ENCODE assay signal across 28 cellular contexts in the genomic region with DNA sequence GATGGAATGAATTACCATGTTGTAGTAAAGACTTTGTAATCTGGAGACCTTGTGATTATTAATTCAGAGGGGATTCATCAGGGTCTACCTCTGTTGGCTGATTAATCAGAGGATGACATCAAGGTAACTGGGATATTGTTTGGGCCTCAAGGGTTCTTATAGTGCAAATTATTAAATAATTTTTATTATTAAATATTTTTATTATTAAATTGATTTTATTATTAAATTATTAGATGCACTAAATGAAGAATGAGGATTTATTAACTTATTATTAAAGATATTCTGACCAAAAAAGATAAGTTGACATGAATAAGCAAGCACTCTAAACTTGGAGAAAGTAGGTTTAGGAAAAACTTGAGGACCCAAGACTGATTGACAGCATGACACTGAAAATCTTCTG.
"Had no signal": no experiment of that assay in that cellular context is flagged by ENCODE, and none has a peak within 500 bp of the region (broad histone marks: within the 10 kb centered on the region; RNA-seq: fewer than 3 reads in every experiment).

No MANE protein-coding gene starts in this region.

- ATAC-seq: stimulated activated effector memory CD8-positive, alpha-beta T cell treated with anti-CD3 and anti-CD28 coated beads, Interleukin-12 subunit alpha, Interleukin-12 subunit beta, amount 100 ng/mL, for 72 hours; stimulated activated memory B cell treated with anti-CD40 and anti-IgM and Interleukin-4, amounts not matched to agents 10 μg/mL and 1 μg/mL and 100 μg/mL, for 72 hours; stimulated activated naive B cell treated with anti-CD40 and anti-IgM and Interleukin-4, amounts not matched to agents 10 μg/mL and 1 μg/mL and 100 μg/mL, for 72 hours; stimulated activated naive CD8-positive, alpha-beta T cell treated with anti-CD3 and anti-CD28 coated beads, Interleukin-15, amount 100 ng/mL, for 72 hours; stimulated activated naive CD8-positive, alpha-beta T cell treated with anti-CD3 and anti-CD28 coated beads, Interleukin-15, Interleukin-2, amounts not matched to agents 100 U/mL and 50 U/mL, for 24 hours; upper lobe of right lung had no signal

- H3K36me3 Mint-ChIP-seq: stimulated activated effector memory CD8-positive, alpha-beta T cell treated with anti-CD3 and anti-CD28 coated beads, Interleukin-12 subunit alpha, Interleukin-12 subunit beta, amount 100 ng/mL, for 72 hours; stimulated activated memory B cell treated with anti-CD40 and anti-IgM and Interleukin-4, amounts not matched to agents 10 μg/mL and 1 μg/mL and 100 μg/mL, for 72 hours; stimulated activated naive B cell treated with anti-CD40 and anti-IgM and Interleukin-4, amounts not matched to agents 10 μg/mL and 1 μg/mL and 100 μg/mL, for 72 hours; type B pancreatic cell had no signal

- H3K27ac ChIP-seq: stomach, suprapubic skin, testis, thoracic aorta, thyroid gland, tibial artery, tibial nerve, transverse colon, upper lobe of left lung, upper lobe of right lung, uterus, vagina had no signal

- H3K27ac Mint-ChIP-seq: stimulated activated effector memory CD8-positive, alpha-beta T cell treated with anti-CD3 and anti-CD28 coated beads, Interleukin-12 subunit alpha, Interleukin-12 subunit beta, amount 100 ng/mL, for 72 hours; stimulated activated memory B cell treated with anti-CD40 and anti-IgM and Interleukin-4, amounts not matched to agents 10 μg/mL and 1 μg/mL and 100 μg/mL, for 72 hours; stimulated activated naive B cell treated with anti-CD40 and anti-IgM and Interleukin-4, amounts not matched to agents 10 μg/mL and 1 μg/mL and 100 μg/mL, for 72 hours; stimulated activated naive CD8-positive, alpha-beta T cell treated with anti-CD3 and anti-CD28 coated beads, Interleukin-15, amount 100 ng/mL, for 72 hours; stimulated activated naive CD8-positive, alpha-beta T cell treated with anti-CD3 and anti-CD28 coated beads, Interleukin-15, Interleukin-2, amounts not matched to agents 100 ng/mL and 50 ng/mL, for 24 hours; type B pancreatic cell had no signal

- DNase-seq: stimulated activated CD4-positive, alpha-beta T cell treated with anti-CD3 and anti-CD28 coated beads, Interleukin-2, amount 100 ng/mL, for 48 hours; stimulated activated CD4-positive, alpha-beta T cell treated with anti-CD3 and anti-CD28 coated beads, Interleukin-4, amount 100 ng/mL, for 1 hour; stimulated activated CD4-positive, alpha-beta T cell treated with anti-CD3 and anti-CD28 coated beads, Interleukin-4, amount 100 ng/mL, for 24 hours; stimulated activated CD4-positive, alpha-beta T cell treated with anti-CD3 and anti-CD28 coated beads, Interleukin-4, amount 100 ng/mL, for 4 hours; stimulated activated CD8-positive, alpha-beta memory T cell treated with anti-CD3 and anti-CD28 coated beads, Interleukin-4, amount 100 ng/mL, for 48 hours; stimulated activated naive B cell treated with anti-CD40 and anti-IgM and Interleukin-4, amounts not matched to agents 10 μg/mL and 1 μg/mL and 100 μg/mL, for 72 hours; stimulated activated naive CD4-positive, alpha-beta T cell; stimulated activated naive CD4-positive, alpha-beta T cell treated with Interleukin-2 at 50 U/mL for 16 hours; stimulated activated naive CD8-positive, alpha-beta T cell treated with anti-CD3 and anti-CD28 coated beads, Interleukin-15, amount 100 ng/mL, for 72 hours; stimulated activated naive CD8-positive, alpha-beta T cell treated with anti-CD3 and anti-CD28 coated beads, Interleukin-15, Interleukin-2, amounts not matched to agents 100 U/mL and 50 U/mL, for 24 hours; stomach; substantia nigra; testis; thyroid gland; tibial artery; transverse colon; trophoblast cell; upper lobe of left lung; upper lobe of right lung; uterus had no signal

- H3K4me3 ChIP-seq: stomach, suprapubic skin, testis, thoracic aorta, thyroid gland, tibial artery, tibial nerve, transverse colon, upper lobe of left lung, upper lobe of right lung, uterus, vagina had no signal

- H3K9me3 ChIP-seq: stomach, suprapubic skin, testis, thoracic aorta, thyroid gland, tibial artery, tibial nerve, transverse colon, upper lobe of left lung, upper lobe of right lung, uterus, vagina had no signal

- H3K27me3 ChIP-seq: stomach, suprapubic skin, testis, thyroid gland, tibial artery, tibial nerve, transverse colon, upper lobe of left lung, upper lobe of right lung, uterus, vagina had no signal

- H3K4me1 ChIP-seq: stomach, suprapubic skin, testis, thyroid gland, tibial artery, tibial nerve, transverse colon, upper lobe of left lung, upper lobe of right lung, uterus, vagina had no signal

- H3K4me1 Mint-ChIP-seq: stimulated activated effector memory CD8-positive, alpha-beta T cell treated with anti-CD3 and anti-CD28 coated beads, Interleukin-12 subunit alpha, Interleukin-12 subunit beta, amount 100 ng/mL, for 72 hours; stimulated activated memory B cell treated with anti-CD40 and anti-IgM and Interleukin-4, amounts not matched to agents 10 μg/mL and 1 μg/mL and 100 μg/mL, for 72 hours; stimulated activated naive B cell treated with anti-CD40 and anti-IgM and Interleukin-4, amounts not matched to agents 10 μg/mL and 1 μg/mL and 100 μg/mL, for 72 hours; stimulated activated naive CD8-positive, alpha-beta T cell treated with anti-CD3 and anti-CD28 coated beads, Interleukin-15, amount 100 ng/mL, for 72 hours had no signal

- H3K4me3 Mint-ChIP-seq: stimulated activated effector memory CD8-positive, alpha-beta T cell treated with anti-CD3 and anti-CD28 coated beads, Interleukin-12 subunit alpha, Interleukin-12 subunit beta, amount 100 ng/mL, for 72 hours; stimulated activated memory B cell treated with anti-CD40 and anti-IgM and Interleukin-4, amounts not matched to agents 10 μg/mL and 1 μg/mL and 100 μg/mL, for 72 hours; stimulated activated naive B cell treated with anti-CD40 and anti-IgM and Interleukin-4, amounts not matched to agents 10 μg/mL and 1 μg/mL and 100 μg/mL, for 72 hours; stimulated activated naive CD8-positive, alpha-beta T cell treated with anti-CD3 and anti-CD28 coated beads, Interleukin-15, amount 100 ng/mL, for 72 hours; stimulated activated naive CD8-positive, alpha-beta T cell treated with anti-CD3 and anti-CD28 coated beads, Interleukin-15, Interleukin-2, amounts not matched to agents 100 ng/mL and 50 ng/mL, for 24 hours; type B pancreatic cell had no signal

- H3K27me3 Mint-ChIP-seq: stimulated activated memory B cell treated with anti-CD40 and anti-IgM and Interleukin-4, amounts not matched to agents 10 μg/mL and 1 μg/mL and 100 μg/mL, for 72 hours; stimulated activated naive B cell treated with anti-CD40 and anti-IgM and Interleukin-4, amounts not matched to agents 10 μg/mL and 1 μg/mL and 100 μg/mL, for 72 hours; stimulated activated naive CD8-positive, alpha-beta T cell treated with anti-CD3 and anti-CD28 coated beads, Interleukin-15, amount 100 ng/mL, for 72 hours; stimulated activated naive CD8-positive, alpha-beta T cell treated with anti-CD3 and anti-CD28 coated beads, Interleukin-15, Interleukin-2, amounts not matched to agents 100 ng/mL and 50 ng/mL, for 24 hours; type B pancreatic cell had no signal

- H3K36me3 ChIP-seq: stomach, suprapubic skin, thoracic aorta, thyroid gland, tibial artery, tibial nerve, transverse colon, upper lobe of left lung, upper lobe of right lung, uterus, vagina had no signal

- H3K9me3 Mint-ChIP-seq: stimulated activated naive B cell treated with anti-CD40 and anti-IgM and Interleukin-4, amounts not matched to agents 10 μg/mL and 1 μg/mL and 100 μg/mL, for 72 hours; type B pancreatic cell had no signal
